In the genomic region with DNA sequence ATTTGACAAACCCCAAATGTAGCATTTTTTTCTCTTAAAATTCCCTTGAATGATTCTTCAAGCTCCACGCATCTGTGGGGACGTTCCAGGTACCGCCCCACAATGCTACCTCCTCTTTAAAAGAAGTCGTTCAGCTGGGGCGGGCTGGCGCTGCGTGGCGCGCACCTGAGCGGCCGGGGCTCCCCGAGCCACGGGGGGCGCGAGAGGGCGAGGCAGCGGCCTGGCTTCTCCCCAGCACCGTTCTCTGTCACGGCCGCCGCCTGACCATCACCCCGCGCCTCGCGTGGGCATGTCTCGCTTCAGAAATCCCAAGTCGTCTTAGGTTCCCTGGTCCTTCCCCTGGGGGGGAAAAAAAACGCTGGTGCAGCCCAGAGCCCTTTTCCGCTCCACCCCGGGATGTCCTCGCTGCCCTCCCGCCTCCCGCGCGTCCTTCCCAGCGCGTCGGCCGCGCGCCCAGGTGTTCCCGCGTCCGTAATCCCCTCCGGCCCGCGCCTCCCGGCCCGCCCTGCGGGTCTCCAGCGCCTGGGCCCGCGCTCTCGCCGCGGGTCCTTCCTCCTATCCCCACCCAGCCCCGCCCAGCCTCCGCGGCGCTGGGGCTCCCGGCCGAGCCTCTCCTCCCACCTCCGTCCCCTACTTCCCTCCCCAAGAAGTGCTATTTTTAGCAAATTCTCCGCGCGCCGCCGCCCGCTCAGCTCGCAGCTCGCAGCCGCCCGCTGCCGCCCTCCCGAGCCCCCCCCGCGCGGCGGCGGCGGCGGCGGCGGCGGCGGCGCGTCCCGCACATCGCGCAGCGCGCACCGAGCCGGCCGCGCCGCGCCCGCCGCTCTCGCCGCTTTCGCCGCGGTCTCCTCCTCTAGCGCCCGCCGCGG, we compare ENCODE assay signal across 8 cellular contexts.
DNase-seq lines count a peak whose midpoint lies in the region; ATAC-seq and TF ChIP-seq lines count a peak whose summit lies in the region.

No MANE protein-coding gene starts in this region.

- H3K36me3 Mint-ChIP-seq in nephron progenitor cell (ENCODE audit: low read depth) = peaks cover 4% of the 10 kb centered on the region

- peak overlapping the region; percentile 89 for H3K4me3 Mint-ChIP-seq in nephron progenitor cell

- H3K4me1 Mint-ChIP-seq in nephron progenitor cell = peaks cover 12% of the 10 kb centered on the region

- peaks cover 60% of the 10 kb centered on the region for H3K27me3 Mint-ChIP-seq in nephron progenitor cell (ENCODE audit: low read depth, poor library complexity)

- DNase-seq in EH (ENCODE audit: low read depth) = peak; percentile 27
- DNase-seq in foreskin fibroblast = peak; percentile 4 to 30
- peak; percentile 56 for DNase-seq in nephron progenitor cell
- DNase-seq in medulla oblongata (ENCODE audit: extremely low spot score) = no peak

- H3K27ac Mint-ChIP-seq in nephron progenitor cell = no peak overlapping the region

- peak; percentile 53 for ATAC-seq in HG02938 (IDR thresholded peaks at IDR 0.05; ENCODE audit: unreplicated experiment)
- ATAC-seq in GM21786 (IDR thresholded peaks at IDR 0.05; ENCODE audit: unreplicated experiment) = no peak
- ATAC-seq in HG02678 (IDR thresholded peaks at IDR 0.05; ENCODE audit: unreplicated experiment) = no peak

- 0 out of 2 replicates have a peak, but pooled peaks have one; percentile 9 for TF ChIP-seq CTCF in VCaP (conservative IDR thresholded peaks at IDR 0.05)
- no peak for TF ChIP-seq CTCF in foreskin fibroblast (IDR thresholded peaks at IDR 0.05; ENCODE audit: low read depth, low read length)
- TF ChIP-seq CTCF in nephron progenitor cell (IDR thresholded peaks at IDR 0.05) = no peak

- peak overlapping the region; percentile 46 to 56 for H3K4me3 ChIP-seq in foreskin fibroblast (ENCODE audit: low read depth in 1 of 2, low read length in 2 of 2)

- H3K9me3 Mint-ChIP-seq in nephron progenitor cell = peaks cover 17% of the 10 kb centered on the region

- H3K27ac ChIP-seq in VCaP = no peak overlapping the region
